ENCODE assay signal across 1 cellular context in genomic region chr1:10640079-10640578, GRCh38.
TF ChIP-seq lines count a peak whose summit lies in the region.

No MANE protein-coding gene starts in this region.

TF ChIP-seq in HEK293, 187 proteins besides CTCF, POLR2A, EP300 and RAD21 (continued from another document):
- TF ChIP-seq PRDM2 (tag by site-specific recombination; IDR thresholded peaks at IDR 0.05; ENCODE audit: borderline replicate concordance) (no peak), ZNF580 (tag by site-specific recombination; IDR thresholded peaks at IDR 0.05) (no peak), ZBTB8A (tag by site-specific recombination; IDR thresholded peaks at IDR 0.05) (peak; percentile 66), ZFHX2 (tag by site-specific recombination; conservative IDR thresholded peaks at IDR 0.05) (peak; percentile 31; the same call in 1 of the 2 replicates), HIC1 (tag by site-specific recombination; IDR thresholded peaks at IDR 0.05) (0 out of 2 replicates have a peak, but pooled peaks have one; percentile 12), ZBTB48 (tag by site-specific recombination; IDR thresholded peaks at IDR 0.05) (no peak), ZNF18 (tag by site-specific recombination; IDR thresholded peaks at IDR 0.05) (0 out of 2 replicates have a peak, but pooled peaks have one; percentile 24), ZNF626 (tag by site-specific recombination; IDR thresholded peaks at IDR 0.05) (no peak), ZBTB44 (tag by site-specific recombination; IDR thresholded peaks at IDR 0.05) (peak; percentile 13; the same call in 1 of the 2 replicates), ZNF777 (tag by site-specific recombination; IDR thresholded peaks at IDR 0.05; ENCODE audit: borderline replicate concordance) (no peak), OSR2 (tag by site-specific recombination; IDR thresholded peaks at IDR 0.05) (peak; percentile 68), IKZF3 (tag by site-specific recombination; IDR thresholded peaks at IDR 0.05) (peak; percentile 21; the same call in 1 of the 2 replicates), ZNF423 (tag by site-specific recombination; IDR thresholded peaks at IDR 0.05) (peak; percentile 61; the same call in 1 of the 2 replicates), ZNF324 (tag by site-specific recombination; IDR thresholded peaks at IDR 0.05) (0 out of 2 replicates have a peak, but pooled peaks have one; percentile 21), SP7 (tag by site-specific recombination; IDR thresholded peaks at IDR 0.05) (peak; percentile 77)
